Comparison of ENCODE assay signal across 16 cellular contexts in genomic region chr2:189628817-189629552, GRCh38. TPM values are rescaled to one million over a fixed set of nuclear protein-coding genes. Genes with fewer than 3 reads are reported as not detected.
DNase-seq lines count a peak whose midpoint lies in the region; ATAC-seq and TF ChIP-seq lines count a peak whose summit lies in the region.
"Had no signal": no experiment of that assay in that cellular context is flagged by ENCODE, and none has a peak within 500 bp of the region (broad histone marks: within the 10 kb centered on the region; RNA-seq: fewer than 3 reads in every experiment).

No MANE protein-coding gene starts in this region.

- peak overlapping the region; percentile 82 for H2AFZ ChIP-seq in ACC112 (ENCODE audit: low read length, unreplicated experiment)

- H3K36me3 Mint-ChIP-seq in endothelial cell (ENCODE audit: low read depth, unreplicated experiment) (no peaks in the 10 kb centered on the region), type B pancreatic cell (no peaks in the 10 kb centered on the region)
- H3K36me3 Mint-ChIP-seq: memory B cell had no signal

- peak; percentile 9 for DNase-seq in RPMI8226
- no peak for DNase-seq in endothelial cell (ENCODE audit: low spot score)
- DNase-seq in left lung: no peak
- DNase-seq in SK-N-DZ (ENCODE audit: low spot score): no peak
- DNase-seq in suprapubic skin (ENCODE audit: low spot score in 2 of 2): no peak
- no peak for DNase-seq in type B pancreatic cell (ENCODE audit: extremely low spot score, unreplicated experiment)
- no peak for DNase-seq in DMS114 treated with DMSO at 0.1 percent for 48 hours (lab: John Stamatoyannopoulos, UW; ENCODE audit: unreplicated experiment)
- DNase-seq: activated CD4-positive, alpha-beta memory T cell treated with anti-CD3 and anti-CD28 coated beads, Interleukin-2, amount 10 ng/mL, durations not matched to agents 7 days and 5 days; activated effector memory CD4-positive, alpha-beta T cell treated with anti-CD3 and anti-CD28 coated beads, Interleukin-2, amount 50 U/mL, for 16 hours; DMS79 treated with DMSO at 0.1 percent for 48 hours; pancreas; PC-3; transverse colon had no signal

- H3K4me3 ChIP-seq in ACC112 (ENCODE audit: low read depth, low read length) (no peak overlapping the region), left lung (no peak overlapping the region), suprapubic skin (no peak overlapping the region)
- H3K4me3 ChIP-seq: pancreas, transverse colon had no signal

- H3K4me1 ChIP-seq in ACC112 (ENCODE audit: control insufficient read depth, insufficient read depth, low read length, unreplicated experiment): no peaks in the 10 kb centered on the region
- H3K4me1 ChIP-seq in left lung: no peaks in the 10 kb centered on the region
- H3K4me1 ChIP-seq in suprapubic skin: peaks cover 4% of the 10 kb centered on the region
- H3K4me1 ChIP-seq: pancreas, transverse colon had no signal

- no peaks in the 10 kb centered on the region for H3K79me2 ChIP-seq in ACC112 (ENCODE audit: control insufficient read depth, insufficient read depth, low read length, unreplicated experiment)

- peak overlapping the region; percentile 92 for H3K27ac Mint-ChIP-seq in endothelial cell (ENCODE audit: unreplicated experiment)
- no peak overlapping the region for H3K27ac Mint-ChIP-seq in type B pancreatic cell
- H3K27ac Mint-ChIP-seq: activated CD4-positive, alpha-beta memory T cell treated with anti-CD3 and anti-CD28 coated beads, Interleukin-2, amount 10 ng/mL, durations not matched to agents 7 days and 5 days; memory B cell had no signal

- no peak for TF ChIP-seq POLR2A in suprapubic skin (IDR thresholded peaks at IDR 0.05)

- H3K36me3 ChIP-seq in ACC112 (ENCODE audit: insufficient read depth, low read length) (no peaks in the 10 kb centered on the region), left lung (no peaks in the 10 kb centered on the region), suprapubic skin (no peaks in the 10 kb centered on the region)
- H3K36me3 ChIP-seq: pancreas, transverse colon had no signal

- H3K27ac ChIP-seq in ACC112 (ENCODE audit: low read depth, low read length) (no peak overlapping the region), left lung (peak overlapping the region in 1 of 2 donors; percentile 8), suprapubic skin (no peak overlapping the region)
- H3K27ac ChIP-seq: HL-60, pancreas, transverse colon had no signal

- H3K27me3 ChIP-seq in ACC112 (ENCODE audit: insufficient read depth, low read length): no peaks in the 10 kb centered on the region
- no peaks in the 10 kb centered on the region for H3K27me3 ChIP-seq in left lung
- no peaks in the 10 kb centered on the region for H3K27me3 ChIP-seq in suprapubic skin
- H3K27me3 ChIP-seq: pancreas, transverse colon had no signal

- H3K9me3 ChIP-seq in left lung (no peaks in the 10 kb centered on the region), suprapubic skin (no peaks in the 10 kb centered on the region)
- H3K9me3 ChIP-seq: pancreas, transverse colon had no signal

- intact Hi-C loops in left lung (cut with DNase I): no loop called here

- peak; percentile 47 for ATAC-seq in left lung
- ATAC-seq: PC-3 had no signal

- TF ChIP-seq EP300 in suprapubic skin (IDR thresholded peaks at IDR 0.05): no peak

- H3K27me3 Mint-ChIP-seq in endothelial cell (ENCODE audit: unreplicated experiment): no peaks in the 10 kb centered on the region
- H3K27me3 Mint-ChIP-seq in type B pancreatic cell: no peaks in the 10 kb centered on the region
- H3K27me3 Mint-ChIP-seq: activated CD4-positive, alpha-beta memory T cell treated with anti-CD3 and anti-CD28 coated beads, Interleukin-2, amount 10 ng/mL, durations not matched to agents 7 days and 5 days had no signal

- H3K9me3 Mint-ChIP-seq in endothelial cell (ENCODE audit: unreplicated experiment) (no peaks in the 10 kb centered on the region), type B pancreatic cell (no peaks in the 10 kb centered on the region)
- H3K9me3 Mint-ChIP-seq: activated CD4-positive, alpha-beta memory T cell treated with anti-CD3 and anti-CD28 coated beads, Interleukin-2, amount 10 ng/mL, durations not matched to agents 7 days and 5 days; memory B cell had no signal

- H3K4me1 Mint-ChIP-seq in endothelial cell (ENCODE audit: unreplicated experiment): peaks cover 59% of the 10 kb centered on the region
- peaks cover 12% of the 10 kb centered on the region for H3K4me1 Mint-ChIP-seq in type B pancreatic cell (ENCODE audit: unreplicated experiment)
- H3K4me1 Mint-ChIP-seq: memory B cell had no signal

- no peak overlapping the region for H3K4me3 Mint-ChIP-seq in endothelial cell (ENCODE audit: unreplicated experiment)
- H3K4me3 Mint-ChIP-seq in type B pancreatic cell: no peak overlapping the region
- H3K4me3 Mint-ChIP-seq: activated CD4-positive, alpha-beta memory T cell treated with anti-CD3 and anti-CD28 coated beads, Interleukin-2, amount 10 ng/mL, durations not matched to agents 7 days and 5 days; memory B cell had no signal

- 83% methylated on average over 9 of the region's 9 CpGs for WGBS in suprapubic skin

- TF ChIP-seq CTCF in endothelial cell (IDR thresholded peaks at IDR 0.05; ENCODE audit: unreplicated experiment) (no peak), left lung (IDR thresholded peaks at IDR 0.05) (no peak), suprapubic skin (IDR thresholded peaks at IDR 0.05) (no peak), type B pancreatic cell (conservative IDR thresholded peaks at IDR 0.05) (no peak)

RNA-seq across cellular contexts. Expression of gene ASNSD1, which starts 32.3 kb away (rescaled TPM):
- total RNA-seq in endothelial cell (ENCODE audit: unreplicated experiment): 35.7 TPM
- total RNA-seq in left lung: 10 to 100 TPM; 34.1 to 37.0 TPM
- 70.9 and 93.1 TPM in 2 replicates for polyA plus RNA-seq in SK-N-DZ (2014; cell fraction: cytosol; rRNA removed)
- polyA plus RNA-seq in SK-N-DZ (2014; cell fraction: nucleus; rRNA removed): 38.4 and 49.3 TPM in 2 replicates
- 10 to 100 TPM; 27.9 to 34.8 (median 31.7) TPM for total RNA-seq in suprapubic skin
- 35.4 and 38.5 TPM in 2 replicates for total RNA-seq in type B pancreatic cell (ENCODE audit: low replicate concordance)

RNA-seq across cellular contexts. Expression of gene ANKAR, which starts 45.5 kb away (rescaled TPM):
- total RNA-seq in endothelial cell (ENCODE audit: unreplicated experiment) (8.5 TPM), left lung (1 to 10 TPM; 6.9 to 7.2 TPM), suprapubic skin (10 to 100 TPM in 1 of 4 donors, 1 to 10 TPM in 2, under 1 TPM in 1; 0.95 to 11.0 (median 5.3) TPM), type B pancreatic cell (ENCODE audit: low replicate concordance) (2.0 and 6.5 TPM in 2 replicates)
- polyA plus RNA-seq in SK-N-DZ (2014; cell fraction: cytosol; rRNA removed): 0.52 and 2.4 TPM in 2 replicates
- 0.84 and 1.4 TPM in 2 replicates for polyA plus RNA-seq in SK-N-DZ (2014; cell fraction: nucleus; rRNA removed)

RNA-seq across cellular contexts. Expression of gene SLC40A1, which starts 48.4 kb away (rescaled TPM):
- total RNA-seq in endothelial cell (ENCODE audit: unreplicated experiment) (90.9 TPM), left lung (100 to 1,000 TPM; 104 to 153 TPM), suprapubic skin (10 to 100 TPM; 17.2 to 33.6 (median 19.6) TPM), type B pancreatic cell (ENCODE audit: low replicate concordance) (23.0 and 78.9 TPM in 2 replicates)
- polyA plus RNA-seq in SK-N-DZ (2014; cell fraction: cytosol; rRNA removed): 3.9 and 8.0 TPM in 2 replicates
- polyA plus RNA-seq in SK-N-DZ (2014; cell fraction: nucleus; rRNA removed): 4.7 and 5.2 TPM in 2 replicates
